ENCODE assay signal across 14 cellular contexts in the genomic region with DNA sequence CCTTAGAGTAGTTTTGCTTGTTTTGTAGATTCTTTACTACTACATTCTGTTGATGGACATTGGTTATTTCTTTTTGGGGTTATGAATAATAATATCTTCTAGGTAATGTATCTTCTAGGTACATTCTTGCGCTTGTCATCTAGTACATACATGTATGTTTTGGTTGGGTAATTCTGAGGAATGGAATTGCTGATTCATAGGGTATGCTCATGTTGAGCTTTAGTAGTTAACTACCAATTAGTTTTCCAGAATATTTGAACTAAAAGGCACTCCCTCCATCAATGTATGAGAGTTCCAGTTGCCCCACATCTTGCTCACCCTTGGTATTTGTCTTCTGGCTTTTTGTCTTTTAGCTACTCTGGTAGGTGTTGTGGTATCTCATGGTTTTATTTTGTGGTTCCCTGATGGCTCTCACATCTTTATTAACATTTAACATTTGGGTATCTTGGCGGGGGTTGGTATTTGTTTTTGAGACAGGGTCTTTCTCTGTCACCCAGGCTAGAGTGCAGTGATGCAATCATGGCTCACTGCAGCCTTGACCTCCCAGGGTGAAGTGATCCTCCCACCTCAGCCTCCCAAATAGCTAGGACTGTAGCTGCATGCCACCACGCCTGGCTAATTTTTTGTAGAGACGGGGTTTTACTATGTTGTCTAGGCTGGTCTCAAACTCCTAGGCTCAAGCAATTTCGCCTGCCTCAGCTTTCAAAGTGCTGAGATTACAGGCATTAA. TPM values are rescaled to one million over a fixed set of nuclear protein-coding genes. Genes with fewer than 3 reads are reported as not detected.
"Had no signal": no experiment of that assay in that cellular context is flagged by ENCODE, and none has a peak within 500 bp of the region (broad histone marks: within the 10 kb centered on the region; RNA-seq: fewer than 3 reads in every experiment).

No MANE protein-coding gene starts in this region.

- DNase-seq: activated CD4-positive, alpha-beta memory T cell treated with anti-CD3 and anti-CD28 coated beads for 36 hours; activated CD4-positive, CD25-positive, alpha-beta regulatory T cell treated with anti-CD3 and anti-CD28 coated beads, Interleukin-2, amount 50 U/mL, for 72 hours; activated CD8-positive, alpha-beta memory T cell treated with anti-CD3 and anti-CD28 coated beads, Interleukin-2, amount 50 U/mL, for 48 hours; activated naive CD4-positive, alpha-beta T cell treated with anti-CD3 and anti-CD28 coated beads, Interleukin-2, amount 10 ng/mL, durations not matched to agents 7 days and 5 days; brain microvascular endothelial cell; heart right ventricle; midbrain; naive B cell; pancreas; small intestine; thyroid gland had no signal

- ATAC-seq: heart right ventricle, pancreas had no signal

- H3K9me3 ChIP-seq: heart right ventricle, pancreas, thyroid gland had no signal

- H3K4me1 ChIP-seq: heart right ventricle, pancreas, thyroid gland had no signal

- FAIRE-seq: frontal cortex, keratinocyte, pancreas, small intestine had no signal

- H3K27ac ChIP-seq: brain microvascular endothelial cell, heart right ventricle, pancreas, thyroid gland had no signal

- H3K4me3 ChIP-seq: heart right ventricle, pancreas, thyroid gland had no signal

- H3K27me3 ChIP-seq: brain microvascular endothelial cell, heart right ventricle, pancreas, thyroid gland had no signal

RNA-seq across cellular contexts. Expression of a gene that starts 47.1 kb away (rescaled TPM):
- total RNA-seq: activated CD4-positive, alpha-beta memory T cell treated with anti-CD3 and anti-CD28 coated beads for 36 hours; chondrocyte had no signal
- polyA plus RNA-seq: keratinocyte had no signal
